Comparison of ENCODE assay signal across 19 cellular contexts in genomic region chr7:94883676-94884075, GRCh38.
"Had no signal": no experiment of that assay in that cellular context is flagged by ENCODE, and none has a peak within 500 bp of the region (broad histone marks: within the 10 kb centered on the region; RNA-seq: fewer than 3 reads in every experiment).

No MANE protein-coding gene starts in this region.

- DNase-seq: KBM-7, MV-4-11, NCI-H1048, NCI-H1105, NCI-H1417, NCI-H1436 treated with DMSO at 0.1 percent for 48 hours, NCI-H1694, NCI-H187 treated with DMSO at 0.1 percent for 48 hours, NCI-H2029 treated with DMSO at 0.1 percent for 48 hours, NCI-H2171 treated with DMSO at 0.1 percent for 48 hours, NCI-H345, NCI-H446 treated with DMSO at 0.1 percent for 48 hours, NCI-H510A treated with DMSO at 0.1 percent for 48 hours, NCI-H526, NCI-H774, SHP77, SK-N-SH, SW 1271 had no signal

- H3K9ac ChIP-seq: SK-N-SH had no signal

- H3K27ac ChIP-seq: RWPE1 had no signal

- H3K9me3 ChIP-seq: SK-N-SH had no signal

- H3K4me2 ChIP-seq: SK-N-SH had no signal
